ENCODE assay signal across 1 cellular context in the genomic region with DNA sequence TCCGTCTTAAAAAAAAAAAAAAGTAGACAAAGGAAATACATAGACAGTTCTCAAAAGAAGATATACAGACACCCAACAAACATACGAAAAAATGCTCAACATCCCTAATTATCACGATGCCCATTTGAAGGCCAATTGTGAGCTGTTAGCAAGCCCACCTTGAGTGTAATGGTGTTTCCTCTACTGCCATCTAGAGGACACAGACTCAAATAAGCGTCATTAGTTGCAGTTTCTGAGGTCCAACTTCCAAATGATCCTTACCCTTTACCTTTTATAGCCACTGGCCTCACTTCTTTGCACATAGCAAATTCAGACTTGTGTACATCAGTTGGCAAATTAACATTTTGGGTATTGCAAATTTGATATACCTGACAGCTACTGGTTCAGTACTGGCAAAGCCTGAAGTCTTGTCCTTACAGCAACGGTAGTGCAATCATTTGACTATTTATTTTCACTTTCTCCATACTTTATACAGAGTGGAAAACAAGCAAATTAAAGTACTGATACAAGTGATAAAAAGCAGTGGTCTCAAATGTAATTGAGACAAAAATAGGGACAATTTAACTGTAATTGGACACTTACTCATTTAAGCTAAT.
TF ChIP-seq lines count a peak whose summit lies in the region.

No MANE protein-coding gene starts in this region.

TF ChIP-seq in H1, 55 proteins besides CTCF, POLR2A, EP300 and RAD21:
- TF ChIP-seq CREB1 (IDR thresholded peaks at IDR 0.05) (peak; percentile 83), HDAC6 (IDR thresholded peaks at IDR 0.05; ENCODE audit: low read depth, low read length) (no peak), TBP (IDR thresholded peaks at IDR 0.05; ENCODE audit: low read depth, low read length) (no peak), BCL11A (IDR thresholded peaks at IDR 0.05; ENCODE audit: low read depth in 2 of 2, low read length in 2 of 2) (no peak), CHD7 (IDR thresholded peaks at IDR 0.05; ENCODE audit: insufficient replicate concordance, low read length) (no peak), HDAC2 (IDR thresholded peaks at IDR 0.05; ENCODE audit: borderline replicate concordance in 1 of 2, low read depth in 2 of 2, low read length in 2 of 2) (no peak), SP2 (IDR thresholded peaks at IDR 0.05; ENCODE audit: low read length) (no peak)
